ENCODE assay signal across 9 cellular contexts in the genomic region with DNA sequence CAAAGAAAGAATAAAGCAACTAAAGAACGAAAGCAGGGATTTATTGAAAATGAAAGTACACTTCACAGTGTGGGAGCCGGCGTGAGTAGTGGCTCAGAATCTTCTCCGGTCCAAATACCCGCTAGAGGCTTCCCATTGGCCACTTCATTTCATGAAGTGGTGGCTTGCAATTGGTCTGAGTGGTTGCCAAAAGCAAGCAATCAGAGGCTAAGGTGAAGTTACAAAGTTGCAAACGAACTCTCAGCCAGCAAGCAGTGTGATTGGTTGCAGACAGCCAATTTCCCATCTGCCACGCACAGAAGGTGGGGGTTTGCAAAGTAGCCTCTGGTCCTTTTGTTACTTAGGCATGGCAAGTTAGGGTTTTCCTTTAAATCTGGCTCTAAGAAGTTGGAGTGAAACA. TPM values are rescaled to one million over a fixed set of nuclear protein-coding genes. Genes with fewer than 3 reads are reported as not detected.
DNase-seq lines count a peak whose midpoint lies in the region; ATAC-seq and TF ChIP-seq lines count a peak whose summit lies in the region.
"Had no signal": no experiment of that assay in that cellular context is flagged by ENCODE, and none has a peak within 500 bp of the region (broad histone marks: within the 10 kb centered on the region; RNA-seq: fewer than 3 reads in every experiment).

No MANE protein-coding gene starts in this region.

- peaks cover 48% of the 10 kb centered on the region for H3K27me3 Mint-ChIP-seq in activated CD8-positive, alpha-beta memory T cell treated with anti-CD3 and anti-CD28 coated beads, Interleukin-2, amount 10 ng/mL, durations not matched to agents 7 days and 5 days

- H3K4me3 ChIP-seq in iPS-15b (ENCODE audit: low read depth, low read length) (no peak overlapping the region), tibial artery (peak overlapping the region; percentile 24 to 41)

- ATAC-seq in activated CD8-positive, alpha-beta memory T cell treated with anti-CD3 and anti-CD28 coated beads, Interleukin-2, amount 10 ng/mL, durations not matched to agents 7 days and 5 days: peak; percentile 76
- no peak for ATAC-seq in GM21576 (IDR thresholded peaks at IDR 0.05; ENCODE audit: unreplicated experiment)

- H3K4me1 Mint-ChIP-seq in activated CD8-positive, alpha-beta memory T cell treated with anti-CD3 and anti-CD28 coated beads, Interleukin-2, amount 10 ng/mL, durations not matched to agents 7 days and 5 days: peaks cover 36% of the 10 kb centered on the region

- no peaks in the 10 kb centered on the region for H3K9me3 ChIP-seq in iPS-15b (ENCODE audit: control insufficient read depth, insufficient read depth, low read length)
- H3K9me3 ChIP-seq in tibial artery: no peaks in the 10 kb centered on the region

- no peak for TF ChIP-seq CTCF in tibial artery (IDR thresholded peaks at IDR 0.05)

- CTCF ChIA-PET in activated CD8-positive, alpha-beta memory T cell treated with anti-CD3 and anti-CD28 coated beads, Interleukin-2, amount 10 ng/mL, durations not matched to agents 7 days and 5 days (lab: Charles Lee): interaction anchor here (1.5 to 1.9 kb wide), 2 partner anchors 154 to 207 kb away, joined by 5 to 11 read pairs; partner anchors contain the start of gene SRD5A3

- no peaks in the 10 kb centered on the region for H3K27me3 ChIP-seq in iPS-15b (ENCODE audit: control insufficient read depth, insufficient read depth, low read length)
- no peaks in the 10 kb centered on the region for H3K27me3 ChIP-seq in tibial artery

- H3K4me3 Mint-ChIP-seq in activated CD8-positive, alpha-beta memory T cell treated with anti-CD3 and anti-CD28 coated beads, Interleukin-2, amount 10 ng/mL, durations not matched to agents 7 days and 5 days: peak overlapping the region; percentile 33

- intact Hi-C loops in tibial artery (cut with DNase I; ENCODE audit: low total_unique reads): no loop called here

- peak overlapping the region in 1 of 2 donors; percentile 21 for H3K27ac ChIP-seq in tibial artery
- H3K27ac ChIP-seq: C4-2B had no signal

- H3K27ac Mint-ChIP-seq in activated CD8-positive, alpha-beta memory T cell treated with anti-CD3 and anti-CD28 coated beads, Interleukin-2, amount 10 ng/mL, durations not matched to agents 7 days and 5 days: no peak overlapping the region

- H3K9ac ChIP-seq in iPS-15b (ENCODE audit: low read depth, low read length): peak overlapping the region; percentile 40

- H3K4me1 ChIP-seq in iPS-15b (ENCODE audit: control insufficient read depth, insufficient read depth, low read length): peaks cover 12% of the 10 kb centered on the region
- H3K4me1 ChIP-seq in tibial artery: no peaks in the 10 kb centered on the region

- peak; percentile 58 for DNase-seq in activated CD8-positive, alpha-beta memory T cell treated with anti-CD3 and anti-CD28 coated beads, Interleukin-2, amount 10 ng/mL, durations not matched to agents 7 days and 5 days
- no peak for DNase-seq in activated CD8-positive, alpha-beta memory T cell treated with anti-CD3 and anti-CD28 coated beads, Interleukin-2, amount 50 U/mL, for 4 hours
- DNase-seq in SK-MEL-5 (ENCODE audit: low read depth, low spot score) (peak; percentile 48), tibial artery (peak in 1 of 2 donors; percentile 25), NCI-H1436 treated with DMSO at 0.1 percent for 48 hours (lab: John Stamatoyannopoulos, UW) (no peak)
- no peak for DNase-seq in stimulated activated CD4-positive, alpha-beta T cell treated with anti-CD3 and anti-CD28 coated beads, Interleukin-4, amount 100 ng/mL, for 24 hours

- H3K36me3 ChIP-seq in iPS-15b (ENCODE audit: control insufficient read depth, insufficient read depth, low read length) (no peaks in the 10 kb centered on the region), tibial artery (no peaks in the 10 kb centered on the region)

- in situ Hi-C loops in SK-MEL-5 (cut with HindIII; ENCODE audit: low pct_unique_long_range_greater_than_20kb, low sequenced_read_pairs): no loop called here

- H3K9me3 Mint-ChIP-seq in activated CD8-positive, alpha-beta memory T cell treated with anti-CD3 and anti-CD28 coated beads, Interleukin-2, amount 10 ng/mL, durations not matched to agents 7 days and 5 days (ENCODE audit: low read depth): peaks cover 4% of the 10 kb centered on the region

- H3K36me3 Mint-ChIP-seq in activated CD8-positive, alpha-beta memory T cell treated with anti-CD3 and anti-CD28 coated beads, Interleukin-2, amount 10 ng/mL, durations not matched to agents 7 days and 5 days: peaks cover 6% of the 10 kb centered on the region

RNA-seq across cellular contexts. Expression of gene CLOCK, which starts 6.7 kb away (rescaled TPM):
- 10 to 100 TPM in 1 of 2 experiments, 1 to 10 TPM in 1; 9.4 to 10.0 TPM for total RNA-seq in activated CD8-positive, alpha-beta memory T cell treated with anti-CD3 and anti-CD28 coated beads, Interleukin-2, amount 10 ng/mL, durations not matched to agents 7 days and 5 days
- total RNA-seq in SK-MEL-5 (2014; rRNA removed; shearing (Covaris generic)): 11.3 and 17.7 TPM in 2 replicates
- 5.0 and 21.3 TPM in 2 replicates for polyA plus RNA-seq in SK-MEL-5 (2015; cell fraction: cytosol; rRNA removed)
- polyA plus RNA-seq in SK-MEL-5 (2015; cell fraction: nucleus; rRNA removed): 11.0 and 20.1 TPM in 2 replicates

RNA-seq across cellular contexts. Expression of gene PDCL2, which starts 38.6 kb away (rescaled TPM):
- not detected for total RNA-seq in activated CD8-positive, alpha-beta memory T cell treated with anti-CD3 and anti-CD28 coated beads, Interleukin-2, amount 10 ng/mL, durations not matched to agents 7 days and 5 days
- total RNA-seq in SK-MEL-5 (2014; rRNA removed; shearing (Covaris generic)): not detected in 2 replicates
- polyA plus RNA-seq in SK-MEL-5 (2015; cell fraction: cytosol; rRNA removed): not detected in 2 replicates
- not detected in 2 replicates for polyA plus RNA-seq in SK-MEL-5 (2015; cell fraction: nucleus; rRNA removed)

Comparison
In these comparisons a context has a peak if more than half of its experiments do, and no peak if none do; other contexts are left out.
1. DNase-seq: peak in activated CD8-positive, alpha-beta memory T cell treated with anti-CD3 and anti-CD28 coated beads, Interleukin-2, amount 10 ng/mL, durations not matched to agents 7 days and 5 days (single experiment) and SK-MEL-5 (single experiment); none in activated CD8-positive, alpha-beta memory T cell treated with anti-CD3 and anti-CD28 coated beads, Interleukin-2, amount 50 U/mL, for 4 hours (single experiment), stimulated activated CD4-positive, alpha-beta T cell treated with anti-CD3 and anti-CD28 coated beads, Interleukin-4, amount 100 ng/mL, for 24 hours (single experiment) and NCI-H1436 treated with DMSO at 0.1 percent for 48 hours (single experiment).